8 cellular contexts compared by ENCODE assay signal in the genomic region with DNA sequence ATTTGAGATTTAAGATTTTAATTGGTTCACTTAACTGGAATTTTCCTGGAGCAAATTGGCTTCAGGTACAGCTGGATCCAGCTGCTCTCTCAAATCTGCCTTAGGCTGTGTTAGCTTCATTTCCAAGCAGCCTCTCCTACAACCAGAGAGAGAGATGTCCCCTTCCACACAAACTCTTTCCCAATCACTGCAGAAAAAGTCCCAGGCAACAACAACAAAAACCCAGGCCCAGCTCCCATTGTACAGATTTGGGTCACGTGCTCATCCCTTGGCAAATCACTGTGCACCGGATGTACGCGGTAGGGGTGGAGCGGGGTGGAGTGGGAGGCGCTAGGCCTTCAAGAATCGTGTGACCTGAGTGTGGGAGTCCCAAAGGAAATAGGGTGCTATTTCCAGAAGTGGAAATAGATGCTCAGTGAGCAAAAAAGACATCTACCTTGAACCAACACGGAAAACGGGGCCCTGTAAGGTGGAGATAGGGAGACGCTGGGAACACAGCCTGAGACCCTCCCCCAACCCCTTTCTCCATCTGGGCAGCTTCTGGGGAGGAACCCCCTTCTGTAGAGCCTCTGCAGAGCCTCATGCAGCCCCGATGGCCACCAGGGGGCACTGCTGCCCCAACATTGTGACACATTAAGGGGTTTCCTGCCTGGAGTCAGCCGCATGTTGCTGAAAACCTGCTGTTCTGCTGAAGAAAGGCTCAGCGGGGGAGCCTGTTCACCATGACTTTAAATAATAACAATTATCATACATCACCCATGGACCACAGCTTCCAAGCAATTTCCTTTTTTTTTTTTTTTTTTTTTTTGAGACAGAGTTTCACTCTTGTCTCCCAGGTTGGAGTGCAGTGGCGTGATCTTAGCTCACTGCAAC. TPM values are rescaled to one million over a fixed set of nuclear protein-coding genes. Genes with fewer than 3 reads are reported as not detected.
A peak's percentile ranks its signal among the peaks of the same experiment; 100 is the strongest.
DNase-seq lines count a peak whose midpoint lies in the region; ATAC-seq and TF ChIP-seq lines count a peak whose summit lies in the region.

No MANE protein-coding gene starts in this region.

- peak; percentile 75 to 86 (median 85) for DNase-seq in CD4-positive, CD25-positive, alpha-beta regulatory T cell
- DNase-seq in LoVo (ENCODE audit: low spot score) (peak; percentile 67), SK-MEL-5 (ENCODE audit: low read depth, low spot score) (peak; percentile 90), activated gamma-delta T cell treated with Interleukin-2 at 50 U/mL for 16 hours (peak; percentile 92), foreskin melanocyte (peak; percentile 88), omental fat pad (ENCODE audit: low spot score) (peak; percentile 99), thoracic aorta (ENCODE audit: low spot score) (peak; percentile 43)

- H3K4me3 Mint-ChIP-seq in CD4-positive, CD25-positive, alpha-beta regulatory T cell: peak overlapping the region in 1 of 4 donors; percentile 41

- peaks cover 11% of the 10 kb centered on the region for H3K27me3 Mint-ChIP-seq in CD4-positive, CD25-positive, alpha-beta regulatory T cell

- peaks cover 0 to 7% (median 5%) of the 10 kb centered on the region in 4 donors for H3K4me1 Mint-ChIP-seq in CD4-positive, CD25-positive, alpha-beta regulatory T cell

- H3K27ac Mint-ChIP-seq in CD4-positive, CD25-positive, alpha-beta regulatory T cell: no peak overlapping the region

- no peaks in the 10 kb centered on the region for H3K36me3 Mint-ChIP-seq in CD4-positive, CD25-positive, alpha-beta regulatory T cell

- peak; percentile 84 to 85 for ATAC-seq in CD4-positive, CD25-positive, alpha-beta regulatory T cell (ENCODE audit: low read depth in 2 of 2)
- peak; percentile 74 for ATAC-seq in GM21360 (IDR thresholded peaks at IDR 0.05; ENCODE audit: unreplicated experiment)
- ATAC-seq in omental fat pad (ENCODE audit: low FRiP score): peak; percentile 77
- ATAC-seq in thoracic aorta (ENCODE audit: insufficient number of reproducible peaks, low FRiP score, low read depth): no peak

- H3K27me3 ChIP-seq in CD4-positive, CD25-positive, alpha-beta regulatory T cell (ENCODE audit: control insufficient read depth, insufficient read depth, low read length): peaks cover 4% of the 10 kb centered on the region
- H3K27me3 ChIP-seq in thoracic aorta (replicated peaks; ENCODE audit: insufficient read depth): no peaks in the 10 kb centered on the region

- no peak overlapping the region for H3K4me3 ChIP-seq in CD4-positive, CD25-positive, alpha-beta regulatory T cell (ENCODE audit: low read depth, low read length)
- no peak overlapping the region for H3K4me3 ChIP-seq in thoracic aorta

- peaks cover 0 to 10% (median 0%) of the 10 kb centered on the region in 7 donors for H3K9me3 Mint-ChIP-seq in CD4-positive, CD25-positive, alpha-beta regulatory T cell

- TF ChIP-seq CTCF in omental fat pad (IDR thresholded peaks at IDR 0.05): peak in 2 of 3 donors; percentile 68 to 82
- peak; percentile 83 for TF ChIP-seq CTCF in thoracic aorta (IDR thresholded peaks at IDR 0.05)

- no peak overlapping the region for H3K27ac ChIP-seq in CD4-positive, CD25-positive, alpha-beta regulatory T cell (ENCODE audit: insufficient read depth, low read length, poor library complexity, severe bottlenecking)
- no peak overlapping the region for H3K27ac ChIP-seq in thoracic aorta

- in situ Hi-C loops in SK-MEL-5 (cut with HindIII; ENCODE audit: low pct_unique_long_range_greater_than_20kb, low sequenced_read_pairs): no loop called here

- no peaks in the 10 kb centered on the region for H3K36me3 ChIP-seq in CD4-positive, CD25-positive, alpha-beta regulatory T cell (ENCODE audit: control insufficient read depth, insufficient read depth, low read length)
- no peaks in the 10 kb centered on the region for H3K36me3 ChIP-seq in thoracic aorta

- H3K9me3 ChIP-seq in CD4-positive, CD25-positive, alpha-beta regulatory T cell (ENCODE audit: control insufficient read depth in 2 of 2, low read length in 2 of 2): peaks cover 4 to 7% of the 10 kb centered on the region in 2 experiments
- peaks cover 5% of the 10 kb centered on the region for H3K9me3 ChIP-seq in thoracic aorta

- peaks cover 6% of the 10 kb centered on the region for H3K4me1 ChIP-seq in CD4-positive, CD25-positive, alpha-beta regulatory T cell (ENCODE audit: control insufficient read depth, insufficient read depth, low read length, poor library complexity, severe bottlenecking)
- H3K4me1 ChIP-seq in thoracic aorta (ENCODE audit: control insufficient read depth in 1 of 2, low read depth in 2 of 2): no peaks in the 10 kb centered on the region

RNA-seq across cellular contexts. Expression of gene HPN, which starts 25.4 kb away (rescaled TPM):
- not detected for total RNA-seq in CD4-positive, CD25-positive, alpha-beta regulatory T cell
- under 1 TPM in 2 of 4 donors, not detected in 2; 0.54 to 0.70 TPM for polyA plus RNA-seq in CD4-positive, CD25-positive, alpha-beta regulatory T cell
- total RNA-seq in SK-MEL-5 (2014; rRNA removed; shearing (Covaris generic)): not detected in 2 replicates
- not detected in 2 replicates for polyA plus RNA-seq in SK-MEL-5 (2015; cell fraction: cytosol; rRNA removed)
- polyA plus RNA-seq in SK-MEL-5 (2015; cell fraction: nucleus; rRNA removed): not detected in 2 replicates
- total RNA-seq in omental fat pad (1 to 10 TPM in 3 of 4 donors, under 1 TPM in 1; 0.95 to 1.4 (median 1.2) TPM), thoracic aorta (1 to 10 TPM in 1 of 2 donors, under 1 TPM in 1; 0.35 to 5.4 TPM)

RNA-seq across cellular contexts. Expression of gene SCN1B, which starts 36.7 kb away (rescaled TPM):
- total RNA-seq in CD4-positive, CD25-positive, alpha-beta regulatory T cell: 2.0 TPM
- polyA plus RNA-seq in CD4-positive, CD25-positive, alpha-beta regulatory T cell: under 1 TPM in 3 of 4 donors, not detected in 1; 0.08 to 0.23 (median 0.11) TPM
- 0.21 and 1.3 TPM in 2 replicates for total RNA-seq in SK-MEL-5 (2014; rRNA removed; shearing (Covaris generic))
- polyA plus RNA-seq in SK-MEL-5 (2015; cell fraction: cytosol; rRNA removed): 2.4 and 2.5 TPM in 2 replicates
- 0.62 and 3.0 TPM in 2 replicates for polyA plus RNA-seq in SK-MEL-5 (2015; cell fraction: nucleus; rRNA removed)
- 10 to 100 TPM in 3 of 4 donors, 1 to 10 TPM in 1; 8.0 to 23.2 (median 11.8) TPM for total RNA-seq in omental fat pad
- 10 to 100 TPM; 25.1 to 26.0 TPM for total RNA-seq in thoracic aorta

RNA-seq across cellular contexts. Expression of gene FXYD3, which starts 48.7 kb away (rescaled TPM):
- not detected for total RNA-seq in CD4-positive, CD25-positive, alpha-beta regulatory T cell
- polyA plus RNA-seq in CD4-positive, CD25-positive, alpha-beta regulatory T cell: not detected
- not detected in 2 replicates for total RNA-seq in SK-MEL-5 (2014; rRNA removed; shearing (Covaris generic))
- not detected in 2 replicates for polyA plus RNA-seq in SK-MEL-5 (2015; cell fraction: cytosol; rRNA removed)
- not detected in 2 replicates for polyA plus RNA-seq in SK-MEL-5 (2015; cell fraction: nucleus; rRNA removed)
- total RNA-seq in omental fat pad: 1 to 10 TPM in 1 of 4 donors, under 1 TPM in 1, not detected in 2; 0.38 to 2.6 TPM
- 1 to 10 TPM in 1 of 2 donors, under 1 TPM in 1; 0.68 to 6.4 TPM for total RNA-seq in thoracic aorta

Comparison
In these comparisons a context has a peak if more than half of its experiments do, and no peak if none do; other contexts are left out.
1. DNase-seq: peak in every context shown above with its lines; median percentile 99 in omental fat pad; 92 in activated gamma-delta T cell treated with Interleukin-2 at 50 U/mL for 16 hours; 90 in SK-MEL-5; 88 in foreskin melanocyte; 85 in CD4-positive, CD25-positive, alpha-beta regulatory T cell; 67 in LoVo; 43 in thoracic aorta.